ENCODE assay signal across 17 cellular contexts in the genomic region with DNA sequence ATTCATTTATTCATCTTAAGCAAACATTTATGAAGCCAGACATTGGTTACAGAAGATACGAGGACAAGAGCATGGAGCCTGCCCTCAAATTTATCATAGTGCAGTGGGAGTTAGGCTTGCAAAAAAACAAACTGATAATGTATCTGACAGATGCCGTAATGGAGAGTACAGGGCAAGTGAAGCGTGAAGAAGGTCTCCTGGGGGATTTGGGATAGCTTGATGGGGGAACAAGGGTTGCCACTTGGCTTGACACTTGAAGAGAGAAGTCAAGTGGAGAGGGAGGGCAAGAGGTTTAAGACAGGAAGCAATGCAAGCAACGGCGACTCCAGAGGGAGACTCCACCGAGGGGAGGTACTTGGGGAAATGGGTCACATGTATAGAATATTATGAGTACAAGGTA.
"Had no signal": no experiment of that assay in that cellular context is flagged by ENCODE, and none has a peak within 500 bp of the region (broad histone marks: within the 10 kb centered on the region; RNA-seq: fewer than 3 reads in every experiment).

No MANE protein-coding gene starts in this region.

- ATAC-seq: activated T-helper 17 cell treated with anti-CD3 and anti-CD28 coated beads, Interleukin-2, amount 50 U/mL, for 72 hours; mucosa of descending colon; naive thymus-derived CD4-positive, alpha-beta T cell had no signal

- H3K4me1 Mint-ChIP-seq: activated T-helper 17 cell treated with anti-CD3 and anti-CD28 coated beads, Interleukin-2, amount 50 U/mL, for 72 hours had no signal

- H3K36me3 Mint-ChIP-seq: memory B cell; naive thymus-derived CD4-positive, alpha-beta T cell had no signal

- H3K4me3 Mint-ChIP-seq: activated T-helper 17 cell treated with anti-CD3 and anti-CD28 coated beads, Interleukin-2, amount 50 U/mL, for 72 hours; memory B cell; naive thymus-derived CD4-positive, alpha-beta T cell had no signal

- H3K9me3 Mint-ChIP-seq: activated T-helper 17 cell treated with anti-CD3 and anti-CD28 coated beads, Interleukin-2, amount 50 U/mL, for 72 hours; memory B cell; naive thymus-derived CD4-positive, alpha-beta T cell had no signal

- DNase-seq: activated CD4-positive, CD25-positive, alpha-beta regulatory T cell treated with anti-CD3 and anti-CD28 coated beads, Interleukin-2, amount 50 U/mL, for 72 hours; activated naive CD4-positive, alpha-beta T cell treated with Interleukin-2 at 50 U/mL for 16 hours; activated T-cell treated with anti-CD3 and anti-CD28 coated beads for 4 hours; anterior cingulate cortex; cortex of kidney; effector CD4-positive, alpha-beta T cell; hippocampal formation; left ventricle myocardium inferior; mucosa of descending colon; naive thymus-derived CD4-positive, alpha-beta T cell; stimulated activated CD4-positive, alpha-beta T cell treated with anti-CD3 and anti-CD28 coated beads, Interleukin-15, amount 100 ng/mL, for 24 hours; stimulated activated CD4-positive, alpha-beta T cell treated with anti-CD3 and anti-CD28 coated beads, Interleukin-4, amount 100 ng/mL, for 24 hours; stimulated activated naive CD4-positive, alpha-beta T cell treated with Interleukin-2 at 50 U/mL for 16 hours; substantia nigra; transverse colon had no signal

- H3K27ac Mint-ChIP-seq: activated T-helper 17 cell treated with anti-CD3 and anti-CD28 coated beads, Interleukin-2, amount 50 U/mL, for 72 hours; memory B cell; naive thymus-derived CD4-positive, alpha-beta T cell had no signal
